Comparison of ENCODE assay signal across 14 cellular contexts in genomic region chr5:159157552-159157951, GRCh38.
"Had no signal": no experiment of that assay in that cellular context is flagged by ENCODE, and none has a peak within 500 bp of the region (broad histone marks: within the 10 kb centered on the region; RNA-seq: fewer than 3 reads in every experiment).

No MANE protein-coding gene starts in this region.

- H3K4me1 ChIP-seq: gastroesophageal sphincter, sigmoid colon, testis had no signal

- H3K4me3 ChIP-seq: coronary artery, gastroesophageal sphincter, left ventricle myocardium inferior, ovary, sigmoid colon, testis had no signal

- H3K27me3 ChIP-seq: gastroesophageal sphincter, ovary, sigmoid colon, testis had no signal

- H3K4me1 Mint-ChIP-seq: nephron progenitor cell had no signal

- H3K4me3 Mint-ChIP-seq: nephron progenitor cell; stimulated activated naive CD8-positive, alpha-beta T cell treated with anti-CD3 and anti-CD28 coated beads, Interleukin-15, amount 100 ng/mL, for 72 hours had no signal

- H3K36me3 ChIP-seq: ovary had no signal

- H3K9me3 ChIP-seq: gastroesophageal sphincter, left ventricle myocardium inferior, ovary, sigmoid colon, testis had no signal

- H3K27me3 Mint-ChIP-seq: stimulated activated naive CD8-positive, alpha-beta T cell treated with anti-CD3 and anti-CD28 coated beads, Interleukin-15, amount 100 ng/mL, for 72 hours had no signal

- H3K27ac ChIP-seq: coronary artery, gastroesophageal sphincter, left ventricle myocardium inferior, ovary, sigmoid colon, testis had no signal

- H3K9me3 Mint-ChIP-seq: nephron progenitor cell; stimulated activated naive CD8-positive, alpha-beta T cell treated with anti-CD3 and anti-CD28 coated beads, Interleukin-15, amount 100 ng/mL, for 72 hours had no signal

- DNase-seq: activated CD4-positive, alpha-beta T cell treated with anti-CD3 and anti-CD28 coated beads, Interleukin-2, amount 50 U/mL, for 48 hours; effector CD8-positive, alpha-beta T cell; islet precursor cell; left ventricle myocardium inferior; mesenchymal stem cell; nephron progenitor cell; sigmoid colon; stimulated activated CD4-positive, alpha-beta T cell treated with anti-CD3 and anti-CD28 coated beads, Interleukin-2, amount 100 ng/mL, for 48 hours; T-helper 2 cell; testis had no signal

- H3K27ac Mint-ChIP-seq: stimulated activated naive CD8-positive, alpha-beta T cell treated with anti-CD3 and anti-CD28 coated beads, Interleukin-15, amount 100 ng/mL, for 72 hours had no signal
